3 cellular contexts compared by ENCODE assay signal in genomic region chr3:17137321-17137826, GRCh38.
TF ChIP-seq lines count a peak whose summit lies in the region.

No MANE protein-coding gene starts in this region.

TF ChIP-seq in IMR-90, 13 proteins besides CTCF, POLR2A, EP300 and RAD21:
- TF ChIP-seq MAFK (IDR thresholded peaks at IDR 0.05; ENCODE audit: low read depth, low read length) = no peak
- no peak for TF ChIP-seq SMC3 (IDR thresholded peaks at IDR 0.05; ENCODE audit: low read depth, low read length)
- TF ChIP-seq NFE2L2 (IDR thresholded peaks at IDR 0.05; ENCODE audit: low read depth, low read length) = no peak
- TF ChIP-seq CEBPB (IDR thresholded peaks at IDR 0.05; ENCODE audit: low read depth, low read length) = no peak
- no peak for TF ChIP-seq MAZ (IDR thresholded peaks at IDR 0.05; ENCODE audit: borderline replicate concordance, low read depth, low read length)
- TF ChIP-seq FOS (IDR thresholded peaks at IDR 0.05; ENCODE audit: low read depth, low read length) = no peak
- no peak for TF ChIP-seq MXI1 (IDR thresholded peaks at IDR 0.05; ENCODE audit: borderline replicate concordance, low read depth, low read length)
- TF ChIP-seq USF2 (IDR thresholded peaks at IDR 0.05; ENCODE audit: low read depth, low read length) = no peak
- no peak for TF ChIP-seq RFX5 (IDR thresholded peaks at IDR 0.05; ENCODE audit: low read depth, low read length)
- no peak for TF ChIP-seq BHLHE40 (IDR thresholded peaks at IDR 0.05; ENCODE audit: low read depth, low read length)

TF ChIP-seq in K562, 482 proteins besides CTCF, POLR2A, EP300 and RAD21:
- no peak for TF ChIP-seq PRDM10 (IDR thresholded peaks at IDR 0.05; ENCODE audit: partially characterized antibody)
- peak; percentile 25; the same call in 1 of the 2 replicates for TF ChIP-seq C11orf30 (IDR thresholded peaks at IDR 0.05; ENCODE audit: low read depth)
- TF ChIP-seq NFE2 (IDR thresholded peaks at IDR 0.05; ENCODE audit: low read depth) = peak; percentile 25; the same call in 1 of the 2 replicates
- TF ChIP-seq ZNF12 (CRISPR knock-in tag; IDR thresholded peaks at IDR 0.05) = peak; percentile 96
- TF ChIP-seq MAFG (tag; conservative IDR thresholded peaks at IDR 0.05) = peak; percentile 44; the same call in 1 of the 2 replicates
- no peak for TF ChIP-seq PTTG1 (tag; IDR thresholded peaks at IDR 0.05; ENCODE audit: low read depth)

TF ChIP-seq in HepG2, 621 proteins besides CTCF, POLR2A, EP300 and RAD21:
- peak; percentile 94 for TF ChIP-seq ZNF12 (CRISPR knock-in tag; IDR thresholded peaks at IDR 0.05)
- TF ChIP-seq ZNF770 (CRISPR knock-in tag; IDR thresholded peaks at IDR 0.05) = no peak
TF ChIP-seq in HepG2: peak in this region for 1.
